In genomic region chr16:54286067-54286329, GRCh38 we compare ENCODE assay signal across 9 cellular contexts. TPM values are rescaled to one million over a fixed set of nuclear protein-coding genes. Genes with fewer than 3 reads are reported as not detected.
DNase-seq lines count a peak whose midpoint lies in the region; ATAC-seq, FAIRE-seq and TF ChIP-seq lines count a peak whose summit lies in the region.
"Had no signal": no experiment of that assay in that cellular context is flagged by ENCODE, and none has a peak within 500 bp of the region (broad histone marks: within the 10 kb centered on the region; RNA-seq: fewer than 3 reads in every experiment).

No MANE protein-coding gene starts in this region.

- FAIRE-seq in GM12891 (lab: Jason Lieb, UNC), result no peak

- TF ChIP-seq POLR2A in GM12891 (IDR thresholded peaks at IDR 0.05; ENCODE audit: low read depth, low read length), result no peak

- 0% methylated on average over 40 of the region's 40 CpGs for WGBS in ectodermal cell, 2 experiments

- H3K4me1 ChIP-seq in ectodermal cell (ENCODE audit: control insufficient read depth, insufficient read depth, low read length) (peaks cover 12% of the 10 kb centered on the region), neural progenitor cell (peaks cover 46% of the 10 kb centered on the region)

- H3K4me3 ChIP-seq in AG10803 (ENCODE audit: low read length), result peak overlapping the region; percentile 81
- H3K4me3 ChIP-seq in Jurkat, Clone E6-1 (ENCODE audit: low read length), result peak overlapping the region; percentile 94
- peak overlapping the region; percentile 80 for H3K4me3 ChIP-seq in ectodermal cell (ENCODE audit: insufficient read depth, low read depth, low read length)
- H3K4me3 ChIP-seq in neural progenitor cell, result peak overlapping the region; percentile 55

- TF ChIP-seq CTCF in AG10803 (conservative IDR thresholded peaks at IDR 0.05; ENCODE audit: low read length), result no peak
- no peak for TF ChIP-seq CTCF in neural progenitor cell (IDR thresholded peaks at IDR 0.05)

- H3K27ac Mint-ChIP-seq in neural progenitor cell, result peak overlapping the region; percentile 50
- H3K27ac Mint-ChIP-seq: IgD-negative memory B cell had no signal

- H3K4me2 ChIP-seq in neural progenitor cell, result peak overlapping the region; percentile 98

- H3K9me3 Mint-ChIP-seq in neural progenitor cell, result no peaks in the 10 kb centered on the region

- H3K36me3 Mint-ChIP-seq in neural progenitor cell, result peaks cover 13% of the 10 kb centered on the region
- H3K36me3 Mint-ChIP-seq: IgD-negative memory B cell had no signal

- H3K27ac ChIP-seq in ectodermal cell (ENCODE audit: insufficient read depth, low read depth, low read length, poor library complexity, severe bottlenecking) (peak overlapping the region; percentile 97), neural progenitor cell (no peak overlapping the region)

- no peaks in the 10 kb centered on the region for H3K36me3 ChIP-seq in ectodermal cell (ENCODE audit: control insufficient read depth, insufficient read depth, low read length)
- no peaks in the 10 kb centered on the region for H3K36me3 ChIP-seq in neural progenitor cell

- H3F3A ChIP-seq in neural progenitor cell (ENCODE audit: low read depth), result peaks cover 58% of the 10 kb centered on the region

- DNase-seq in AG10803 (ENCODE audit: low read depth), result no peak
- DNase-seq in Jurkat, Clone E6-1 (ENCODE audit: low read depth, low spot score), result no peak
- no peak for DNase-seq in neural progenitor cell (ENCODE audit: low spot score)
- no peak for DNase-seq in GM12891 (ENCODE audit: insufficient read length, low spot score)
- DNase-seq in mucosa of gallbladder (ENCODE audit: low spot score), result no peak

- H3K9me3 ChIP-seq in ectodermal cell (ENCODE audit: control insufficient read depth, low read length) (no peaks in the 10 kb centered on the region), neural progenitor cell (ENCODE audit: low read depth) (no peaks in the 10 kb centered on the region)

- H3K79me2 ChIP-seq in neural progenitor cell (ENCODE audit: low read depth), result peaks cover 9% of the 10 kb centered on the region

- H3K9ac ChIP-seq in neural progenitor cell, result no peak overlapping the region

- H3K27me3 ChIP-seq in ectodermal cell (ENCODE audit: control insufficient read depth, insufficient read depth, low read length, poor library complexity, severe bottlenecking) (peaks cover 87% of the 10 kb centered on the region), neural progenitor cell (peaks cover 89% of the 10 kb centered on the region)

- H3K4me1 Mint-ChIP-seq in neural progenitor cell, result peaks cover 37% of the 10 kb centered on the region

- H3K27me3 Mint-ChIP-seq in neural progenitor cell (ENCODE audit: insufficient read depth, low read depth), result peaks cover 62% of the 10 kb centered on the region

- peak overlapping the region; percentile 79 for H2AFZ ChIP-seq in neural progenitor cell (replicated peaks)

- peaks cover 61% of the 10 kb centered on the region for H4K20me1 ChIP-seq in neural progenitor cell (ENCODE audit: low read depth)

- ATAC-seq in GM21447 (IDR thresholded peaks at IDR 0.05; ENCODE audit: unreplicated experiment) (no peak), GM19023 (IDR thresholded peaks at IDR 0.05; ENCODE audit: unreplicated experiment) (no peak)

- H3K4me3 Mint-ChIP-seq in neural progenitor cell, result peak overlapping the region; percentile 87

TF ChIP-seq in GM12891, 5 proteins besides CTCF, POLR2A, EP300 and RAD21:
- TF ChIP-seq SPI1 (IDR thresholded peaks at IDR 0.05; ENCODE audit: low read depth, low read length), result no peak
- TF ChIP-seq POLR2AphosphoS5 (IDR thresholded peaks at IDR 0.05; ENCODE audit: low read depth, low read length), result no peak
- no peak for TF ChIP-seq TAF1 (IDR thresholded peaks at IDR 0.05; ENCODE audit: low read depth, low read length)
- no peak for TF ChIP-seq PAX5 (IDR thresholded peaks at IDR 0.05; ENCODE audit: insufficient read depth, low read length, severe bottlenecking)
- TF ChIP-seq POU2F2 (IDR thresholded peaks at IDR 0.05; ENCODE audit: low read depth, low read length), result no peak

RNA-seq across cellular contexts. Expression of gene IRX3, which starts 0.6 kb away (rescaled TPM):
- polyA plus RNA-seq in Jurkat, Clone E6-1 (2012; ENCODE audit: insufficient read depth, insufficient read length), result 51.0 TPM
- 38.6 TPM for polyA plus RNA-seq in ectodermal cell (2013, experiment 1 of 4)
- 42.1 TPM for polyA plus RNA-seq in ectodermal cell (2013, experiment 2 of 4)
- 51.7 TPM for polyA plus RNA-seq in ectodermal cell (2013, experiment 3 of 4)
- 56.5 TPM for polyA plus RNA-seq in ectodermal cell (2013, experiment 4 of 4)
- total RNA-seq in neural progenitor cell (ENCODE audit: low replicate concordance), result 4.6 and 9.1 TPM in 2 replicates
- not detected for polyA plus RNA-seq in GM12891 (2012; ENCODE audit: low read depth, missing spikeins)
- total RNA-seq in mucosa of gallbladder, result 0.43 TPM
- polyA plus RNA-seq: IgD-negative memory B cell had no signal
